In genomic region chr12:116603516-116603915, GRCh38 we compare ENCODE assay signal across 30 cellular contexts. TPM values are rescaled to one million over a fixed set of nuclear protein-coding genes. Genes with fewer than 3 reads are reported as not detected.
DNase-seq lines count a peak whose midpoint lies in the region; TF ChIP-seq lines count a peak whose summit lies in the region.
"Had no signal": no experiment of that assay in that cellular context is flagged by ENCODE, and none has a peak within 500 bp of the region (broad histone marks: within the 10 kb centered on the region; RNA-seq: fewer than 3 reads in every experiment).

No MANE protein-coding gene starts in this region.

- no peaks in the 10 kb centered on the region for H3K27me3 ChIP-seq in adipocyte (replicated peaks; ENCODE audit: control insufficient read depth, insufficient read depth, low read length)
- H3K27me3 ChIP-seq: Peyer's patch, thyroid gland had no signal

- peaks cover 44% of the 10 kb centered on the region for H3K4me1 ChIP-seq in adipocyte (ENCODE audit: control insufficient read depth, insufficient read depth, low read length)

- H3K36me3 Mint-ChIP-seq in mesothelial cell of epicardium = peaks cover 5% of the 10 kb centered on the region
- H3K36me3 Mint-ChIP-seq: activated naive CD4-positive, alpha-beta T cell treated with anti-CD3 and anti-CD28 coated beads, Interleukin-2, amount 50 U/mL, for 24 hours; T-cell had no signal

- H3K4me3 ChIP-seq in adipocyte (ENCODE audit: low read length) = peak overlapping the region; percentile 81
- H3K4me3 ChIP-seq: A549, heart left ventricle, Peyer's patch, thyroid gland had no signal

- H3K9ac ChIP-seq in adipocyte (ENCODE audit: low read length) = peak overlapping the region; percentile 22

- DNase-seq in NCI-H82 (lab: John Stamatoyannopoulos, UW) (peak; percentile 43), NCI-H82 treated with DMSO at 0.1 percent for 48 hours (lab: John Stamatoyannopoulos, UW; ENCODE audit: unreplicated experiment) (no peak), adipocyte (ENCODE audit: low read depth) (no peak), mesothelial cell of epicardium (ENCODE audit: low spot score in 2 of 2, unreplicated experiment in 2 of 2) (no peak), inferior parietal cortex (ENCODE audit: extremely low spot score) (no peak), activated T-cell treated with anti-CD3 and anti-CD28 coated beads for 4 hours (no peak), OCI-M1 (lab: John Stamatoyannopoulos, UW) (no peak), NCI-H526 treated with DMSO at 0.1 percent for 48 hours (lab: John Stamatoyannopoulos, UW) (no peak)
- DNase-seq: activated CD4-positive, alpha-beta T cell treated with anti-CD3 and anti-CD28 coated beads, Interleukin-2, amount 50 U/mL, for 48 hours; activated CD4-positive, CD25-positive, alpha-beta regulatory T cell; activated CD8-positive, alpha-beta memory T cell treated with anti-CD3 and anti-CD28 coated beads, Interleukin-2, amount 50 U/mL, for 4 hours; AML-193; effector CD8-positive, alpha-beta T cell; erythroblast; GDM1; HCEC 1CT; heart left ventricle; NCI-H1092 treated with DMSO at 0.1 percent for 48 hours; NCI-H2029 treated with DMSO at 0.1 percent for 48 hours; NK-92 treated with Interleukin-12 subunit alpha and Interleukin-12 subunit beta, amount 100 ng/mL, for 24 hours; Peyer's patch; SIG-M5; stimulated activated naive CD8-positive, alpha-beta T cell treated with anti-CD3 and anti-CD28 coated beads, Interleukin-15, amount 100 ng/mL, for 72 hours; T-cell; thyroid gland had no signal

- H3K36me3 ChIP-seq in adipocyte (ENCODE audit: control insufficient read depth, insufficient read depth, low read length, severe bottlenecking) = no peaks in the 10 kb centered on the region
- H3K36me3 ChIP-seq: heart left ventricle, Peyer's patch, thyroid gland had no signal

- TF ChIP-seq CTCF in mesothelial cell of epicardium (IDR thresholded peaks at IDR 0.05; ENCODE audit: unreplicated experiment) = no peak

- peaks cover 8% of the 10 kb centered on the region for H3K9me3 Mint-ChIP-seq in mesothelial cell of epicardium
- H3K9me3 Mint-ChIP-seq: activated naive CD4-positive, alpha-beta T cell treated with anti-CD3 and anti-CD28 coated beads, Interleukin-2, amount 50 U/mL, for 24 hours; activated T-helper 17 cell treated with anti-CD3 and anti-CD28 coated beads, Interleukin-2, amount 50 U/mL, for 72 hours; stimulated activated naive CD8-positive, alpha-beta T cell treated with anti-CD3 and anti-CD28 coated beads, Interleukin-15, amount 100 ng/mL, for 72 hours; T-cell had no signal

- H3K4me3 Mint-ChIP-seq in mesothelial cell of epicardium = no peak overlapping the region
- H3K4me3 Mint-ChIP-seq: activated naive CD4-positive, alpha-beta T cell treated with anti-CD3 and anti-CD28 coated beads, Interleukin-2, amount 50 U/mL, for 24 hours; activated T-helper 17 cell treated with anti-CD3 and anti-CD28 coated beads, Interleukin-2, amount 50 U/mL, for 72 hours; stimulated activated naive CD8-positive, alpha-beta T cell treated with anti-CD3 and anti-CD28 coated beads, Interleukin-15, amount 100 ng/mL, for 72 hours; T-cell had no signal

- H3K9me3 ChIP-seq in adipocyte (ENCODE audit: control insufficient read depth, low read length) = no peaks in the 10 kb centered on the region
- H3K9me3 ChIP-seq: A549, heart left ventricle, Peyer's patch, thyroid gland had no signal

- H3K27ac Mint-ChIP-seq in mesothelial cell of epicardium = peak overlapping the region; percentile 93
- H3K27ac Mint-ChIP-seq: activated naive CD4-positive, alpha-beta T cell treated with anti-CD3 and anti-CD28 coated beads, Interleukin-2, amount 50 U/mL, for 24 hours; activated T-helper 17 cell treated with anti-CD3 and anti-CD28 coated beads, Interleukin-2, amount 50 U/mL, for 72 hours; stimulated activated naive CD8-positive, alpha-beta T cell treated with anti-CD3 and anti-CD28 coated beads, Interleukin-15, amount 100 ng/mL, for 72 hours; T-cell had no signal

- H3K4me1 Mint-ChIP-seq in mesothelial cell of epicardium = peaks cover 55% of the 10 kb centered on the region

- no peaks in the 10 kb centered on the region for H3K27me3 Mint-ChIP-seq in mesothelial cell of epicardium (ENCODE audit: low read depth)
- H3K27me3 Mint-ChIP-seq: activated naive CD4-positive, alpha-beta T cell treated with anti-CD3 and anti-CD28 coated beads, Interleukin-2, amount 50 U/mL, for 24 hours; stimulated activated naive CD8-positive, alpha-beta T cell treated with anti-CD3 and anti-CD28 coated beads, Interleukin-15, amount 100 ng/mL, for 72 hours had no signal

RNA-seq across cellular contexts. Expression of gene MAP1LC3B2, which starts 44.3 kb away (rescaled TPM):
- total RNA-seq in mesothelial cell of epicardium = 4.5 to 7.1 TPM (median 5.4 TPM) in 3 replicates
- total RNA-seq: HT-29, skeletal muscle tissue had no signal
